ENCODE assay signal across 1 cellular context in the genomic region with DNA sequence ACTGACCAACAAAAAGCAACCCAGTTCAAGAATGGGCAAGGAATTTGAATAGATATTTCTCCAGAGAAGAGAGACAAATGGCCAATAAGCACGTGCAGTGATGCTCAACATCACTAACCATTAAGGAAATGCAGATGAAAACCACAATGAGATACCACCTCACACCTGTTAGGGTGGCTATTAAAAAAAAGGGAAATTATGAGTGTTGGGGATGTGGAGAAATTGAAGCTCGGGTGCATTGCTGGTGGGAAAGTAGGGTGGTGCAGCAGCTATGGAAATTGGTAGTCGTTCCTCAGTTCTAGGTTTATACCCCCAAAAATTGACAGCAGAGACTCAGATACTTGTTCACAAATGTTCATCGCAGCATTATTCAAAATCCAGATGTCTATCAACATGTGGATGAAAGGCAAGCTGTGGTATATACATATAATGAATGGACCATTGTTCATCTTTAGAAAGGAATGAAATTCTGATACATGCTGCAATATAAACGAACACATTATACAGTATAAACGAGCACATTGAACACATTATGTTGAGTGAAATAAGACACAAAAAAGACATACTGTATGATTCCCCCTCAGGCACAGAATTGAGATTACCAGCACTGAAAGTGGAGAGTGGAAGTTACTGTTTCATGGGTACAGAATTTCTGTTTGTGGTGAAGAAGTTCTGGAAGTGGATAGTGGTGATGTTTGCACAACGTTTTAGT.
TF ChIP-seq lines count a peak whose summit lies in the region.

No MANE protein-coding gene starts in this region.

TF ChIP-seq in GM12878, 131 proteins besides CTCF, POLR2A, EP300 and RAD21 (continued from another document):
- no peak for TF ChIP-seq IRF5 (IDR thresholded peaks at IDR 0.05; ENCODE audit: borderline replicate concordance)
- no peak for TF ChIP-seq MEF2B (IDR thresholded peaks at IDR 0.05; ENCODE audit: partially characterized antibody, poor library complexity, severe bottlenecking)
- TF ChIP-seq ZNF274 (IDR thresholded peaks at IDR 0.05; ENCODE audit: insufficient read depth, insufficient read length) = no peak
- no peak for TF ChIP-seq CHD4 (IDR thresholded peaks at IDR 0.05)
- no peak for TF ChIP-seq RB1 (IDR thresholded peaks at IDR 0.05; ENCODE audit: borderline replicate concordance)
- no peak; a peak in 1 of 4 replicates for TF ChIP-seq IKZF2 (IDR thresholded peaks at IDR 0.05)
- TF ChIP-seq, protein P1, sequence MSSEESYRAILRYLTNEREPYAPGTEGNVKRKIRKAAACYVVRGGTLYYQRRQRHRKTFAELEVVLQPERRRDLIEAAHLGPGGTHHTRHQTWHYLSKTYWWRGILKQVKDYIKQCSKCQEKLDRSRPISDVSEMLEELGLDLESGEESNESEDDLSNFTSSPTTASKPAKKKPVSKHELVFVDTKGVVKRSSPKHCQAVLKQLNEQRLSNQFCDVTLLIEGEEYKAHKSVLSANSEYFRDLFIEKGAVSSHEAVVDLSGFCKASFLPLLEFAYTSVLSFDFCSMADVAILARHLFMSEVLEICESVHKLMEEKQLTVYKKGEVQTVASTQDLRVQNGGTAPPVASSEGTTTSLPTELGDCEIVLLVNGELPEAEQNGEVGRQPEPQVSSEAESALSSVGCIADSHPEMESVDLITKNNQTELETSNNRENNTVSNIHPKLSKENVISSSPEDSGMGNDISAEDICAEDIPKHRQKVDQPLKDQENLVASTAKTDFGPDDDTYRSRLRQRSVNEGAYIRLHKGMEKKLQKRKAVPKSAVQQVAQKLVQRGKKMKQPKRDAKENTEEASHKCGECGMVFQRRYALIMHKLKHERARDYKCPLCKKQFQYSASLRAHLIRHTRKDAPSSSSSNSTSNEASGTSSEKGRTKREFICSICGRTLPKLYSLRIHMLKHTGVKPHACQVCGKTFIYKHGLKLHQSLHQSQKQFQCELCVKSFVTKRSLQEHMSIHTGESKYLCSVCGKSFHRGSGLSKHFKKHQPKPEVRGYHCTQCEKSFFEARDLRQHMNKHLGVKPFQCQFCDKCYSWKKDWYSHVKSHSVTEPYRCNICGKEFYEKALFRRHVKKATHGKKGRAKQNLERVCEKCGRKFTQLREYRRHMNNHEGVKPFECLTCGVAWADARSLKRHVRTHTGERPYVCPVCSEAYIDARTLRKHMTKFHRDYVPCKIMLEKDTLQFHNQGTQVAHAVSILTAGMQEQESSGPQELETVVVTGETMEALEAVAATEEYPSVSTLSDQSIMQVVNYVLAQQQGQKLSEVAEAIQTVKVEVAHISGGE (CRISPR knock-in tag; IDR thresholded peaks at IDR 0.05) = no peak
- TF ChIP-seq HDAC2 (IDR thresholded peaks at IDR 0.05) = no peak
- peak; percentile 86 for TF ChIP-seq RUNX3 (IDR thresholded peaks at IDR 0.05; ENCODE audit: low read length)
- peak; percentile 80 for TF ChIP-seq BHLHE40 (IDR thresholded peaks at IDR 0.05; ENCODE audit: borderline replicate concordance in 1 of 2, low read depth in 2 of 2, low read length in 1 of 2)
- TF ChIP-seq, protein P2, sequence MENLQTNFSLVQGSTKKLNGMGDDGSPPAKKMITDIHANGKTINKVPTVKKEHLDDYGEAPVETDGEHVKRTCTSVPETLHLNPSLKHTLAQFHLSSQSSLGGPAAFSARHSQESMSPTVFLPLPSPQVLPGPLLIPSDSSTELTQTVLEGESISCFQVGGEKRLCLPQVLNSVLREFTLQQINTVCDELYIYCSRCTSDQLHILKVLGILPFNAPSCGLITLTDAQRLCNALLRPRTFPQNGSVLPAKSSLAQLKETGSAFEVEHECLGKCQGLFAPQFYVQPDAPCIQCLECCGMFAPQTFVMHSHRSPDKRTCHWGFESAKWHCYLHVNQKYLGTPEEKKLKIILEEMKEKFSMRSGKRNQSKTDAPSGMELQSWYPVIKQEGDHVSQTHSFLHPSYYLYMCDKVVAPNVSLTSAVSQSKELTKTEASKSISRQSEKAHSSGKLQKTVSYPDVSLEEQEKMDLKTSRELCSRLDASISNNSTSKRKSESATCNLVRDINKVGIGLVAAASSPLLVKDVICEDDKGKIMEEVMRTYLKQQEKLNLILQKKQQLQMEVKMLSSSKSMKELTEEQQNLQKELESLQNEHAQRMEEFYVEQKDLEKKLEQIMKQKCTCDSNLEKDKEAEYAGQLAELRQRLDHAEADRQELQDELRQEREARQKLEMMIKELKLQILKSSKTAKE (IDR thresholded peaks at IDR 0.05; ENCODE audit: low read depth, poor library complexity, severe bottlenecking) = no peak
- no peak for TF ChIP-seq WRNIP1 (IDR thresholded peaks at IDR 0.05; ENCODE audit: borderline replicate concordance, low read depth, low read length)
- no peak for TF ChIP-seq MTA3 (IDR thresholded peaks at IDR 0.05; ENCODE audit: borderline replicate concordance, low read length)
- TF ChIP-seq ESRRA (IDR thresholded peaks at IDR 0.05; ENCODE audit: low read length) = no peak
- TF ChIP-seq ZSCAN29 (IDR thresholded peaks at IDR 0.05) = no peak
- TF ChIP-seq, protein P3, sequence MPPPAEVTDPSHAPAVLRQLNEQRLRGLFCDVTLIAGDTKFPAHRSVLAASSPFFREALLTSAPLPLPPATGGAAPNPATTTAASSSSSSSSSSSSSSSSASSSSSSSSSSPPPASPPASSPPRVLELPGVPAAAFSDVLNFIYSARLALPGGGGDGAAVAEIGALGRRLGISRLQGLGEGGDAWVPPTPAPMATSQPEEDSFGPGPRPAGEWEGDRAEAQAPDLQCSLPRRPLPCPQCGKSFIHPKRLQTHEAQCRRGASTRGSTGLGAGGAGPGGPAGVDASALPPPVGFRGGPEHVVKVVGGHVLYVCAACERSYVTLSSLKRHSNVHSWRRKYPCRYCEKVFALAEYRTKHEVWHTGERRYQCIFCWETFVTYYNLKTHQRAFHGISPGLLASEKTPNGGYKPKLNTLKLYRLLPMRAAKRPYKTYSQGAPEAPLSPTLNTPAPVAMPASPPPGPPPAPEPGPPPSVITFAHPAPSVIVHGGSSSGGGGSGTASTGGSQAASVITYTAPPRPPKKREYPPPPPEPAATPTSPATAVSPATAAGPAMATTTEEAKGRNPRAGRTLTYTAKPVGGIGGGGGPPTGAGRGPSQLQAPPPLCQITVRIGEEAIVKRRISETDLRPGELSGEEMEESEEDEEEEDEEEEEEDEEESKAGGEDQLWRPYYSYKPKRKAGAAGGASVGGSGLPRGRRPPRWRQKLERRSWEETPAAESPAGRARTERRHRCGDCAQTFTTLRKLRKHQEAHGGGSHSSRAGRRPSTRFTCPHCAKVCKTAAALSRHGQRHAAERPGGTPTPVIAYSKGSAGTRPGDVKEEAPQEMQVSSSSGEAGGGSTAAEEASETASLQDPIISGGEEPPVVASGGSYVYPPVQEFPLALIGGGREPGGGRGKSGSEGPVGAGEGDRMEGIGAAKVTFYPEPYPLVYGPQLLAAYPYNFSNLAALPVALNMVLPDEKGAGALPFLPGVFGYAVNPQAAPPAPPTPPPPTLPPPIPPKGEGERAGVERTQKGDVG (CRISPR knock-in tag; IDR thresholded peaks at IDR 0.05) = no peak
- no peak for TF ChIP-seq TCF12 (IDR thresholded peaks at IDR 0.05; ENCODE audit: low read depth, low read length)
- no peak for TF ChIP-seq SRF (IDR thresholded peaks at IDR 0.05; ENCODE audit: low read depth in 2 of 2, low read length in 2 of 2)
- TF ChIP-seq ATF7 (IDR thresholded peaks at IDR 0.05; ENCODE audit: low read depth) = no peak
- TF ChIP-seq NFYA (IDR thresholded peaks at IDR 0.05; ENCODE audit: borderline replicate concordance, low read depth, low read length) = no peak
- TF ChIP-seq SUPT20H (IDR thresholded peaks at IDR 0.05; ENCODE audit: borderline replicate concordance, control insufficient read depth, low read depth, low read length) = no peak
- no peak for TF ChIP-seq RFX5 (IDR thresholded peaks at IDR 0.05; ENCODE audit: low read depth, low read length)
- TF ChIP-seq, protein P4, sequence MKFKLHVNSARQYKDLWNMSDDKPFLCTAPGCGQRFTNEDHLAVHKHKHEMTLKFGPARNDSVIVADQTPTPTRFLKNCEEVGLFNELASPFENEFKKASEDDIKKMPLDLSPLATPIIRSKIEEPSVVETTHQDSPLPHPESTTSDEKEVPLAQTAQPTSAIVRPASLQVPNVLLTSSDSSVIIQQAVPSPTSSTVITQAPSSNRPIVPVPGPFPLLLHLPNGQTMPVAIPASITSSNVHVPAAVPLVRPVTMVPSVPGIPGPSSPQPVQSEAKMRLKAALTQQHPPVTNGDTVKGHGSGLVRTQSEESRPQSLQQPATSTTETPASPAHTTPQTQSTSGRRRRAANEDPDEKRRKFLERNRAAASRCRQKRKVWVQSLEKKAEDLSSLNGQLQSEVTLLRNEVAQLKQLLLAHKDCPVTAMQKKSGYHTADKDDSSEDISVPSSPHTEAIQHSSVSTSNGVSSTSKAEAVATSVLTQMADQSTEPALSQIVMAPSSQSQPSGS (IDR thresholded peaks at IDR 0.05; ENCODE audit: low read length) = no peak
- TF ChIP-seq SPI1 (IDR thresholded peaks at IDR 0.05; ENCODE audit: borderline replicate concordance, insufficient read depth, low read depth, low read length) = no peak
- TF ChIP-seq, protein P5, sequence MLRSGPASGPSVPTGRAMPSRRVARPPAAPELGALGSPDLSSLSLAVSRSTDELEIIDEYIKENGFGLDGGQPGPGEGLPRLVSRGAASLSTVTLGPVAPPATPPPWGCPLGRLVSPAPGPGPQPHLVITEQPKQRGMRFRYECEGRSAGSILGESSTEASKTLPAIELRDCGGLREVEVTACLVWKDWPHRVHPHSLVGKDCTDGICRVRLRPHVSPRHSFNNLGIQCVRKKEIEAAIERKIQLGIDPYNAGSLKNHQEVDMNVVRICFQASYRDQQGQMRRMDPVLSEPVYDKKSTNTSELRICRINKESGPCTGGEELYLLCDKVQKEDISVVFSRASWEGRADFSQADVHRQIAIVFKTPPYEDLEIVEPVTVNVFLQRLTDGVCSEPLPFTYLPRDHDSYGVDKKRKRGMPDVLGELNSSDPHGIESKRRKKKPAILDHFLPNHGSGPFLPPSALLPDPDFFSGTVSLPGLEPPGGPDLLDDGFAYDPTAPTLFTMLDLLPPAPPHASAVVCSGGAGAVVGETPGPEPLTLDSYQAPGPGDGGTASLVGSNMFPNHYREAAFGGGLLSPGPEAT (IDR thresholded peaks at IDR 0.05; ENCODE audit: low read depth) = no peak
- TF ChIP-seq CREB1 (IDR thresholded peaks at IDR 0.05; ENCODE audit: low read depth) = 0 out of 2 replicates have a peak, but pooled peaks have one; percentile 14
- TF ChIP-seq CBX5 (IDR thresholded peaks at IDR 0.05; ENCODE audit: low read depth) = no peak
- no peak for TF ChIP-seq TARDBP (IDR thresholded peaks at IDR 0.05; ENCODE audit: borderline replicate concordance)
- no peak for TF ChIP-seq KDM1A (IDR thresholded peaks at IDR 0.05; ENCODE audit: borderline replicate concordance)
- TF ChIP-seq RAD51 (IDR thresholded peaks at IDR 0.05) = no peak
- TF ChIP-seq, protein P6, sequence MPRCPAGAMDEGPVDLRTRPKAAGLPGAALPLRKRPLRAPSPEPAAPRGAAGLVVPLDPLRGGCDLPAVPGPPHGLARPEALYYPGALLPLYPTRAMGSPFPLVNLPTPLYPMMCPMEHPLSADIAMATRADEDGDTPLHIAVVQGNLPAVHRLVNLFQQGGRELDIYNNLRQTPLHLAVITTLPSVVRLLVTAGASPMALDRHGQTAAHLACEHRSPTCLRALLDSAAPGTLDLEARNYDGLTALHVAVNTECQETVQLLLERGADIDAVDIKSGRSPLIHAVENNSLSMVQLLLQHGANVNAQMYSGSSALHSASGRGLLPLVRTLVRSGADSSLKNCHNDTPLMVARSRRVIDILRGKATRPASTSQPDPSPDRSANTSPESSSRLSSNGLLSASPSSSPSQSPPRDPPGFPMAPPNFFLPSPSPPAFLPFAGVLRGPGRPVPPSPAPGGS (IDR thresholded peaks at IDR 0.05; ENCODE audit: borderline replicate concordance, insufficient read depth, low read depth, low read length, poor library complexity, severe bottlenecking) = no peak
- no peak for TF ChIP-seq KAT2A (conservative IDR thresholded peaks at IDR 0.05; ENCODE audit: control insufficient read depth, low read depth, low read length)
TF ChIP-seq in GM12878: peak in this region for 9.
